In the genomic region with DNA sequence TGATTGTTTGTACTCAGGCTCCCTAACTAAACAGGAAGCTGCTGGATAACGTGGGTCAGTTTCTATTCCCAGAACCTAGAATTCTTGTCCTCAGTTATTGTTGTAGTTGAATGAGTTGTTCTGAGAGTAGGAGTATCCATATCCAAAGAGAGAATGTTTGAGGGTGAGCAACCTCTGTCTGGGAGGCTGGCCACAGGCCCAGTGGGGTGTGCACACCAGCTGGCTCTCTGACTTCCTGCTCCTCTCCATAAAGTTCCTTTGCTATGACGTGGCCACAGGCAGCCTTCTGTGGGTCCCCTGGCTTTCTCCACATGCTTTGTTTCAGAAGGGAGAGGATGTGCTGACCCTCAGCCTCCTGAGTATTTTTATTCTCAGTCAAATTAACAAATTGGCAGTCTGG, we compare ENCODE assay signal across 11 cellular contexts. TPM values are rescaled to one million over a fixed set of nuclear protein-coding genes. Genes with fewer than 3 reads are reported as not detected.
A peak's percentile ranks its signal among the peaks of the same experiment; 100 is the strongest.
DNase-seq lines count a peak whose midpoint lies in the region; FAIRE-seq and TF ChIP-seq lines count a peak whose summit lies in the region.
"Had no signal": no experiment of that assay in that cellular context is flagged by ENCODE, and none has a peak within 500 bp of the region (broad histone marks: within the 10 kb centered on the region; RNA-seq: fewer than 3 reads in every experiment).

No MANE protein-coding gene starts in this region.

- H3K4me1 Mint-ChIP-seq in astrocyte (ENCODE audit: low read depth, unreplicated experiment) = peaks cover 8% of the 10 kb centered on the region
- H3K4me1 Mint-ChIP-seq: CD4-positive, CD25-positive, alpha-beta regulatory T cell had no signal

- peak overlapping the region; percentile 96 for H3K27ac Mint-ChIP-seq in astrocyte (ENCODE audit: unreplicated experiment)
- H3K27ac Mint-ChIP-seq: activated naive CD4-positive, alpha-beta T cell treated with anti-CD3 and anti-CD28 coated beads for 36 hours; CD4-positive, CD25-positive, alpha-beta regulatory T cell had no signal

- H3K9ac ChIP-seq in astrocyte (ENCODE audit: low read length) = peak overlapping the region; percentile 55

- FAIRE-seq in astrocyte (lab: Jason Lieb, UNC) = peak; percentile 92

- H3K79me2 ChIP-seq in astrocyte (ENCODE audit: insufficient read depth, low read length) = no peaks in the 10 kb centered on the region

- POLR2A ChIA-PET in HEK293 (lab: Yijun Ruan, JAX) = no interaction called here

- H3K9me3 ChIP-seq in HEK293 (ENCODE audit: control insufficient read depth, insufficient read depth, low read depth, low read length) (no peaks in the 10 kb centered on the region), astrocyte (ENCODE audit: insufficient read depth, low read depth, low read length) (no peaks in the 10 kb centered on the region), ascending aorta (no peaks in the 10 kb centered on the region)
- H3K9me3 ChIP-seq: lower lobe of right lung had no signal

- no peaks in the 10 kb centered on the region for H3K36me3 Mint-ChIP-seq in astrocyte (ENCODE audit: low read depth, unreplicated experiment)
- H3K36me3 Mint-ChIP-seq: CD4-positive, CD25-positive, alpha-beta regulatory T cell had no signal

- no peak overlapping the region for H3K27ac ChIP-seq in HEK293 (ENCODE audit: extremely low read depth, low read depth, low read length)
- H3K27ac ChIP-seq in astrocyte (ENCODE audit: low read depth, low read length) = peak overlapping the region; percentile 82
- no peak overlapping the region for H3K27ac ChIP-seq in ascending aorta
- H3K27ac ChIP-seq: lower lobe of right lung had no signal

- H3K4me1 ChIP-seq in HEK293 (ENCODE audit: control insufficient read depth, insufficient read depth, low read length) = no peaks in the 10 kb centered on the region
- peaks cover 8% of the 10 kb centered on the region for H3K4me1 ChIP-seq in astrocyte (ENCODE audit: insufficient read depth, low read length)
- H3K4me1 ChIP-seq in ascending aorta = no peaks in the 10 kb centered on the region
- H3K4me1 ChIP-seq: lower lobe of right lung had no signal

- no peaks in the 10 kb centered on the region for H3K9me3 Mint-ChIP-seq in astrocyte (ENCODE audit: unreplicated experiment)
- H3K9me3 Mint-ChIP-seq: activated naive CD4-positive, alpha-beta T cell treated with anti-CD3 and anti-CD28 coated beads for 36 hours; CD4-positive, CD25-positive, alpha-beta regulatory T cell had no signal

- intact Hi-C loops in ascending aorta (cut with DNase I) = no loop called here

- H3K4me3 ChIP-seq in HEK293 (ENCODE audit: low read depth, low read length) (no peak overlapping the region), astrocyte (ENCODE audit: insufficient read depth, low read depth, low read length) (peak overlapping the region; percentile 11), ascending aorta (no peak overlapping the region)
- H3K4me3 ChIP-seq: lower lobe of right lung had no signal

- H3K36me3 ChIP-seq in HEK293 (ENCODE audit: control insufficient read depth in 2 of 2, insufficient read depth in 1 of 2, low read length in 2 of 2) (no peaks in the 10 kb centered on the region), astrocyte (ENCODE audit: insufficient read depth, low read length) (no peaks in the 10 kb centered on the region), ascending aorta (no peaks in the 10 kb centered on the region)
- H3K36me3 ChIP-seq: lower lobe of right lung had no signal

- peak; percentile 22 for DNase-seq in 8988T
- peak; percentile 96 for DNase-seq in astrocyte (ENCODE audit: low read depth)
- DNase-seq in islet precursor cell = peak; percentile 70
- no peak for DNase-seq in ascending aorta (ENCODE audit: low spot score in 2 of 2)
- DNase-seq in OCI-M2 (lab: John Stamatoyannopoulos, UW; ENCODE audit: unreplicated experiment) = no peak
- DNase-seq in anterior cingulate cortex (lab: John Stamatoyannopoulos, UW) = no peak
- no peak for DNase-seq in activated effector memory CD4-positive, alpha-beta T cell treated with Interleukin-2 at 50 U/mL for 16 hours
- DNase-seq: activated naive CD4-positive, alpha-beta T cell treated with anti-CD3 and anti-CD28 coated beads for 36 hours; CD4-positive, CD25-positive, alpha-beta regulatory T cell; lower lobe of right lung had no signal

- H2AFZ ChIP-seq in astrocyte (ENCODE audit: low read depth, low read length) = peak overlapping the region; percentile 53

- no peak overlapping the region for H3K4me3 Mint-ChIP-seq in astrocyte (ENCODE audit: unreplicated experiment)
- H3K4me3 Mint-ChIP-seq: activated naive CD4-positive, alpha-beta T cell treated with anti-CD3 and anti-CD28 coated beads for 36 hours; CD4-positive, CD25-positive, alpha-beta regulatory T cell had no signal

- H3K27me3 ChIP-seq in astrocyte (ENCODE audit: insufficient read depth, low read length) = no peaks in the 10 kb centered on the region
- no peaks in the 10 kb centered on the region for H3K27me3 ChIP-seq in ascending aorta

- no peaks in the 10 kb centered on the region for H3K27me3 Mint-ChIP-seq in astrocyte (ENCODE audit: low read depth, unreplicated experiment)
- H3K27me3 Mint-ChIP-seq: CD4-positive, CD25-positive, alpha-beta regulatory T cell had no signal

- TF ChIP-seq CTCF in HEK293 (tag by site-specific recombination; IDR thresholded peaks at IDR 0.05) (no peak), astrocyte (IDR thresholded peaks at IDR 0.05; ENCODE audit: insufficient read depth, low read depth, low read length) (no peak), ascending aorta (IDR thresholded peaks at IDR 0.05) (no peak)

- H3K4me2 ChIP-seq in astrocyte (ENCODE audit: low read length) = peak overlapping the region; percentile 80

- CTCF ChIA-PET in HEK293 (lab: Yijun Ruan, JAX) = interaction anchor here (0.6 kb wide), 1 partner anchor 175 kb away, joined by 3 read pairs; no protein-coding TSS in a partner anchor

- no peaks in the 10 kb centered on the region for H4K20me1 ChIP-seq in astrocyte (ENCODE audit: insufficient read depth, low read length)

TF ChIP-seq in HEK293, 187 proteins besides CTCF, POLR2A, EP300 and RAD21:
- TF ChIP-seq ZIC2 (tag by site-specific recombination; IDR thresholded peaks at IDR 0.05) (peak; percentile 21; the same call in 1 of the 2 replicates), ZNF521 (tag by site-specific recombination; IDR thresholded peaks at IDR 0.05) (no peak), ZNF777 (tag by site-specific recombination; IDR thresholded peaks at IDR 0.05; ENCODE audit: borderline replicate concordance) (no peak), ATF2 (tag by site-specific recombination; IDR thresholded peaks at IDR 0.05; ENCODE audit: low read depth) (no peak), GLIS1 (tag by site-specific recombination; IDR thresholded peaks at IDR 0.05) (peak; percentile 46)

RNA-seq across cellular contexts. Expression of gene MED12L, which starts 47.7 kb away (rescaled TPM):
- total RNA-seq in astrocyte = 5.0 and 8.2 TPM in 2 replicates
- total RNA-seq in ascending aorta = 0.43 TPM

Comparison
In these comparisons a context has a peak if more than half of its experiments do, and no peak if none do; other contexts are left out.
1. DNase-seq: peak in 8988T (single experiment), astrocyte (single experiment) and islet precursor cell (single experiment); none in ascending aorta (0 of 2), OCI-M2 (single experiment), anterior cingulate cortex (0 of 58) and activated effector memory CD4-positive, alpha-beta T cell treated with Interleukin-2 at 50 U/mL for 16 hours (single experiment).